Comparison of ENCODE assay signal across 15 cellular contexts in genomic region chrX:46611658-46612362, GRCh38. TPM values are rescaled to one million over a fixed set of nuclear protein-coding genes. Genes with fewer than 3 reads are reported as not detected.
DNase-seq lines count a peak whose midpoint lies in the region; ATAC-seq and TF ChIP-seq lines count a peak whose summit lies in the region.
"Had no signal": no experiment of that assay in that cellular context is flagged by ENCODE, and none has a peak within 500 bp of the region (broad histone marks: within the 10 kb centered on the region; RNA-seq: fewer than 3 reads in every experiment).

No MANE protein-coding gene starts in this region.

- TF ChIP-seq CTCF in CD8-positive, alpha-beta T cell (IDR thresholded peaks at IDR 0.05): no peak
- no peak for TF ChIP-seq CTCF in activated CD8-positive, alpha-beta T cell treated with anti-CD3 and anti-CD28 coated beads for 36 hours (IDR thresholded peaks at IDR 0.05)

- peaks cover 13% of the 10 kb centered on the region for H3K36me3 Mint-ChIP-seq in activated CD8-positive, alpha-beta memory T cell treated with anti-CD3 and anti-CD28 coated beads, Interleukin-2, amount 10 ng/mL, durations not matched to agents 7 days and 5 days
- H3K36me3 Mint-ChIP-seq in CD8-positive, alpha-beta T cell: no peaks in the 10 kb centered on the region
- H3K36me3 Mint-ChIP-seq in activated CD8-positive, alpha-beta T cell treated with anti-CD3 and anti-CD28 coated beads for 36 hours (ENCODE audit: low read depth): peaks cover 11% of the 10 kb centered on the region
- peaks cover 4% of the 10 kb centered on the region for H3K36me3 Mint-ChIP-seq in central memory CD8-positive, alpha-beta T cell (ENCODE audit: insufficient read depth)

- H3K4me3 ChIP-seq in CD8-positive, alpha-beta T cell (ENCODE audit: low read depth, low read length): no peak overlapping the region
- no peak overlapping the region for H3K4me3 ChIP-seq in aorta (ENCODE audit: low read length in 2 of 2)
- H3K4me3 ChIP-seq: esophagus squamous epithelium had no signal

- no peaks in the 10 kb centered on the region for H3K36me3 ChIP-seq in CD8-positive, alpha-beta T cell (ENCODE audit: insufficient read depth, low read length)
- H3K36me3 ChIP-seq in aorta (ENCODE audit: control insufficient read depth in 1 of 2, insufficient read depth in 2 of 2, low read length in 1 of 2): no peaks in the 10 kb centered on the region
- H3K36me3 ChIP-seq: esophagus squamous epithelium had no signal

- intact Hi-C loops in CD8-positive, alpha-beta T cell (cut with DNase I, micrococcal nuclease): loop anchor here in 1 of 2 experiments (5.0 kb wide), 1 partner anchor 40 kb away; the partner anchor contains the start of gene CHST7
- intact Hi-C loops in activated CD8-positive, alpha-beta T cell treated with anti-CD3 and anti-CD28 coated beads for 36 hours (cut with micrococcal nuclease): no loop called here
- intact Hi-C loops in aorta (cut with DNase I): no loop called here

- POLR2A ChIA-PET in CD8-positive, alpha-beta T cell (lab: Charles Lee): interaction anchor here (1.1 to 1.3 kb wide), 2 partner anchors 37 to 39 kb away, joined by 3 to 4 read pairs; no protein-coding TSS in a partner anchor
- POLR2A ChIA-PET in activated CD8-positive, alpha-beta T cell treated with anti-CD3 and anti-CD28 coated beads for 36 hours (lab: Charles Lee): no interaction called here

- WGBS in aorta, 2 donors: 79 to 87% methylated on average over 13 of the region's 13 CpGs

- H3K27me3 ChIP-seq in CD8-positive, alpha-beta T cell (ENCODE audit: insufficient read depth, low read length): no peaks in the 10 kb centered on the region
- no peaks in the 10 kb centered on the region for H3K27me3 ChIP-seq in aorta (ENCODE audit: control insufficient read depth in 1 of 2, insufficient read depth in 2 of 2, low read length in 1 of 2)
- H3K27me3 ChIP-seq: esophagus squamous epithelium had no signal

- peak overlapping the region; percentile 73 for H3K27ac Mint-ChIP-seq in activated CD8-positive, alpha-beta memory T cell treated with anti-CD3 and anti-CD28 coated beads, Interleukin-2, amount 10 ng/mL, durations not matched to agents 7 days and 5 days
- no peak overlapping the region for H3K27ac Mint-ChIP-seq in CD8-positive, alpha-beta T cell
- H3K27ac Mint-ChIP-seq in activated CD8-positive, alpha-beta T cell treated with anti-CD3 and anti-CD28 coated beads for 36 hours: no peak overlapping the region
- H3K27ac Mint-ChIP-seq in central memory CD8-positive, alpha-beta T cell (ENCODE audit: low read depth): no peak overlapping the region
- H3K27ac Mint-ChIP-seq: HFFc6 had no signal

- H3K27ac ChIP-seq in CD8-positive, alpha-beta T cell (ENCODE audit: low read depth, low read length): no peak overlapping the region
- no peak overlapping the region for H3K27ac ChIP-seq in aorta (ENCODE audit: low read depth in 1 of 2, low read length in 2 of 2)
- H3K27ac ChIP-seq: C4-2B, esophagus squamous epithelium had no signal

- peak; percentile 74 for ATAC-seq in activated CD8-positive, alpha-beta memory T cell treated with anti-CD3 and anti-CD28 coated beads, Interleukin-2, amount 10 ng/mL, durations not matched to agents 7 days and 5 days
- peak; percentile 87 for ATAC-seq in CD8-positive, alpha-beta T cell
- ATAC-seq in activated CD8-positive, alpha-beta T cell treated with anti-CD3 and anti-CD28 coated beads for 36 hours: peak; percentile 78
- peak; percentile 86 for ATAC-seq in central memory CD8-positive, alpha-beta T cell (replicated peaks; ENCODE audit: extremely low read depth, poor library complexity, severe bottlenecking)
- ATAC-seq in aorta (ENCODE audit: low FRiP score) (no peak), HG03196 (IDR thresholded peaks at IDR 0.05; ENCODE audit: unreplicated experiment) (no peak)

- CTCF ChIA-PET in activated CD8-positive, alpha-beta memory T cell treated with anti-CD3 and anti-CD28 coated beads, Interleukin-2, amount 10 ng/mL, durations not matched to agents 7 days and 5 days (lab: Charles Lee): interaction anchor here (0.7 to 2.0 kb wide), 4 partner anchors 13 to 38 kb away, joined by 3 to 8 read pairs (median 4); no protein-coding TSS in a partner anchor
- CTCF ChIA-PET in CD8-positive, alpha-beta T cell (lab: Charles Lee): interaction anchor here (1.4 kb wide), 1 partner anchor 30 kb away, joined by 4 read pairs; no protein-coding TSS in a partner anchor
- CTCF ChIA-PET in activated CD8-positive, alpha-beta T cell treated with anti-CD3 and anti-CD28 coated beads for 36 hours (lab: Charles Lee): no interaction called here

- H3K27me3 Mint-ChIP-seq in activated CD8-positive, alpha-beta memory T cell treated with anti-CD3 and anti-CD28 coated beads, Interleukin-2, amount 10 ng/mL, durations not matched to agents 7 days and 5 days: no peaks in the 10 kb centered on the region
- H3K27me3 Mint-ChIP-seq in CD8-positive, alpha-beta T cell (ENCODE audit: low read depth): peaks cover 19% of the 10 kb centered on the region
- peaks cover 5% of the 10 kb centered on the region for H3K27me3 Mint-ChIP-seq in activated CD8-positive, alpha-beta T cell treated with anti-CD3 and anti-CD28 coated beads for 36 hours
- no peaks in the 10 kb centered on the region for H3K27me3 Mint-ChIP-seq in central memory CD8-positive, alpha-beta T cell

- H3K9me3 Mint-ChIP-seq in activated CD8-positive, alpha-beta memory T cell treated with anti-CD3 and anti-CD28 coated beads, Interleukin-2, amount 10 ng/mL, durations not matched to agents 7 days and 5 days (ENCODE audit: low read depth): no peaks in the 10 kb centered on the region
- H3K9me3 Mint-ChIP-seq in CD8-positive, alpha-beta T cell: no peaks in the 10 kb centered on the region
- H3K9me3 Mint-ChIP-seq in activated CD8-positive, alpha-beta T cell treated with anti-CD3 and anti-CD28 coated beads for 36 hours: no peaks in the 10 kb centered on the region
- no peaks in the 10 kb centered on the region for H3K9me3 Mint-ChIP-seq in central memory CD8-positive, alpha-beta T cell
- H3K9me3 Mint-ChIP-seq: HFFc6 had no signal

- DNase-seq in activated CD8-positive, alpha-beta memory T cell treated with anti-CD3 and anti-CD28 coated beads, Interleukin-2, amount 10 ng/mL, durations not matched to agents 7 days and 5 days: peak; percentile 57
- DNase-seq in activated CD8-positive, alpha-beta memory T cell treated with anti-CD3 and anti-CD28 coated beads, Interleukin-2, amount 50 U/mL, for 48 hours: no peak
- peak; percentile 4 to 66 (median 22) for DNase-seq in CD8-positive, alpha-beta T cell
- peak; percentile 43 for DNase-seq in activated CD8-positive, alpha-beta T cell treated with anti-CD3 and anti-CD28 coated beads for 36 hours
- peak in 1 of 2 donors; percentile 10 for DNase-seq in central memory CD8-positive, alpha-beta T cell (ENCODE audit: low spot score in 2 of 2)
- no peak for DNase-seq in aorta
- DNase-seq in erythroblast (lab: John Stamatoyannopoulos, UW): no peak
- DNase-seq: DMS53, esophagus squamous epithelium, HFFc6, NCI-H1092, NCI-H526, SHP77 had no signal

- no peak overlapping the region for H3K4me3 Mint-ChIP-seq in activated CD8-positive, alpha-beta memory T cell treated with anti-CD3 and anti-CD28 coated beads, Interleukin-2, amount 10 ng/mL, durations not matched to agents 7 days and 5 days
- peak overlapping the region; percentile 35 for H3K4me3 Mint-ChIP-seq in CD8-positive, alpha-beta T cell
- no peak overlapping the region for H3K4me3 Mint-ChIP-seq in activated CD8-positive, alpha-beta T cell treated with anti-CD3 and anti-CD28 coated beads for 36 hours
- peak overlapping the region; percentile 26 for H3K4me3 Mint-ChIP-seq in central memory CD8-positive, alpha-beta T cell
- H3K4me3 Mint-ChIP-seq: HFFc6 had no signal

- peaks cover 41% of the 10 kb centered on the region for H3K4me1 Mint-ChIP-seq in activated CD8-positive, alpha-beta memory T cell treated with anti-CD3 and anti-CD28 coated beads, Interleukin-2, amount 10 ng/mL, durations not matched to agents 7 days and 5 days
- peaks cover 26% of the 10 kb centered on the region for H3K4me1 Mint-ChIP-seq in CD8-positive, alpha-beta T cell (ENCODE audit: low read depth)
- peaks cover 32% of the 10 kb centered on the region for H3K4me1 Mint-ChIP-seq in activated CD8-positive, alpha-beta T cell treated with anti-CD3 and anti-CD28 coated beads for 36 hours (ENCODE audit: low read depth)
- H3K4me1 Mint-ChIP-seq in central memory CD8-positive, alpha-beta T cell: peaks cover 5% of the 10 kb centered on the region

- H3K4me1 ChIP-seq in CD8-positive, alpha-beta T cell (ENCODE audit: insufficient read depth, low read length): peaks cover 25% of the 10 kb centered on the region
- H3K4me1 ChIP-seq in aorta (ENCODE audit: control insufficient read depth in 1 of 2, insufficient read depth in 2 of 2, low read length in 2 of 2): no peaks in the 10 kb centered on the region
- H3K4me1 ChIP-seq: esophagus squamous epithelium had no signal

- TF ChIP-seq POLR2A in erythroblast (IDR thresholded peaks at IDR 0.05; ENCODE audit: low read length): no peak

- H3K9me3 ChIP-seq in CD8-positive, alpha-beta T cell (ENCODE audit: low read length): no peaks in the 10 kb centered on the region
- no peaks in the 10 kb centered on the region for H3K9me3 ChIP-seq in aorta (ENCODE audit: control insufficient read depth, low read length)
- H3K9me3 ChIP-seq: esophagus squamous epithelium had no signal

RNA-seq across cellular contexts. Expression of gene CHST7, which starts 38.2 kb away (rescaled TPM):
- total RNA-seq in activated CD8-positive, alpha-beta memory T cell treated with anti-CD3 and anti-CD28 coated beads, Interleukin-2, amount 10 ng/mL, durations not matched to agents 7 days and 5 days: 1 to 10 TPM; 4.6 to 5.9 TPM
- 1 to 10 TPM; 9.4 to 9.7 TPM for total RNA-seq in CD8-positive, alpha-beta T cell
- 1 to 10 TPM; 2.5 to 2.8 TPM for total RNA-seq in activated CD8-positive, alpha-beta T cell treated with anti-CD3 and anti-CD28 coated beads for 36 hours
- total RNA-seq in aorta: 1 to 10 TPM; 5.2 to 8.5 TPM
- 1 to 10 TPM; 1.0 to 9.4 TPM for polyA plus RNA-seq in aorta

Comparison
In these comparisons a context has a peak if more than half of its experiments do, and no peak if none do; other contexts are left out.
1. DNase-seq: peak in activated CD8-positive, alpha-beta memory T cell treated with anti-CD3 and anti-CD28 coated beads, Interleukin-2, amount 10 ng/mL, durations not matched to agents 7 days and 5 days (single experiment), CD8-positive, alpha-beta T cell (7 of 7) and activated CD8-positive, alpha-beta T cell treated with anti-CD3 and anti-CD28 coated beads for 36 hours (single experiment); none in activated CD8-positive, alpha-beta memory T cell treated with anti-CD3 and anti-CD28 coated beads, Interleukin-2, amount 50 U/mL, for 48 hours (single experiment), aorta (0 of 2) and erythroblast (0 of 2).
2. ATAC-seq: peak in activated CD8-positive, alpha-beta memory T cell treated with anti-CD3 and anti-CD28 coated beads, Interleukin-2, amount 10 ng/mL, durations not matched to agents 7 days and 5 days (single experiment), CD8-positive, alpha-beta T cell (single experiment), activated CD8-positive, alpha-beta T cell treated with anti-CD3 and anti-CD28 coated beads for 36 hours (single experiment) and central memory CD8-positive, alpha-beta T cell (single experiment); none in aorta (single experiment) and HG03196 (single experiment).
3. H3K4me3 Mint-ChIP-seq: peak in CD8-positive, alpha-beta T cell (single experiment) and central memory CD8-positive, alpha-beta T cell (single experiment); none in activated CD8-positive, alpha-beta memory T cell treated with anti-CD3 and anti-CD28 coated beads, Interleukin-2, amount 10 ng/mL, durations not matched to agents 7 days and 5 days (single experiment) and activated CD8-positive, alpha-beta T cell treated with anti-CD3 and anti-CD28 coated beads for 36 hours (single experiment).